Comparison of ENCODE assay signal across 9 cellular contexts in genomic region chrX:140503714-140504351, GRCh38. TPM values are rescaled to one million over a fixed set of nuclear protein-coding genes. Genes with fewer than 3 reads are reported as not detected.
DNase-seq lines count a peak whose midpoint lies in the region; ATAC-seq, FAIRE-seq and TF ChIP-seq lines count a peak whose summit lies in the region.
"Had no signal": no experiment of that assay in that cellular context is flagged by ENCODE, and none has a peak within 500 bp of the region (broad histone marks: within the 10 kb centered on the region; RNA-seq: fewer than 3 reads in every experiment).

No MANE protein-coding gene starts in this region.

- H3K4me1 ChIP-seq in A549 (no peaks in the 10 kb centered on the region), mucosa of descending colon (ENCODE audit: low read depth) (no peaks in the 10 kb centered on the region)

- no peaks in the 10 kb centered on the region for H3K36me3 ChIP-seq in mucosa of descending colon (ENCODE audit: low read depth)

- 23% methylated on average over 6 of the region's 92 CpGs for WGBS in A549 (ENCODE audit: missing lambda C conversion rate)

- ATAC-seq in A549 (peak; percentile 70 to 74; a peak in 5 of 6 replicates), mucosa of descending colon (peak; percentile 53), HG03280 (IDR thresholded peaks at IDR 0.05; ENCODE audit: unreplicated experiment) (no peak)
- ATAC-seq: CD8-positive, alpha-beta T cell had no signal

- TF ChIP-seq RAD21 in A549 (conservative IDR thresholded peaks at IDR 0.05 in 1 of 2, IDR thresholded peaks at IDR 0.05 in 1 of 2) = no peak

- intact Hi-C loops in mucosa of descending colon (cut with DNase I, micrococcal nuclease) = no loop called here

- H3K9me3 ChIP-seq in A549 (no peaks in the 10 kb centered on the region), mucosa of descending colon (no peaks in the 10 kb centered on the region)

- CTCF ChIA-PET in A549 (lab: Yijun Ruan, JAX) = interaction anchor here (0.7 kb wide), 1 partner anchor 33 kb away, joined by 3 read pairs; no protein-coding TSS in a partner anchor

- no peak overlapping the region for H3K27ac ChIP-seq in A549

- no peak for FAIRE-seq in A549 (lab: Jason Lieb, UNC)
- FAIRE-seq in GM19239 (lab: Jason Lieb, UNC) = no peak

- POLR2A ChIA-PET in A549 (lab: Yijun Ruan, JAX) = no interaction called here

- TF ChIP-seq POLR2A in A549 (IDR thresholded peaks at IDR 0.05; ENCODE audit: low read length) = no peak

- peak overlapping the region; percentile 76 for H3K4me2 ChIP-seq in A549

- no peak for DNase-seq in A549 (ENCODE audit: low read depth in 1 of 2, low spot score in 1 of 2)
- peak; percentile 32 for DNase-seq in M059J (ENCODE audit: low read depth)
- no peak for DNase-seq in epithelial cell of proximal tubule (ENCODE audit: low read depth)
- DNase-seq in mucosa of descending colon = peak in 2 of 3 donors; percentile 3 to 25
- DNase-seq in GOT3 (lab: John Stamatoyannopoulos, UW) = no peak
- no peak for DNase-seq in GM19239 (ENCODE audit: insufficient read length, low spot score)
- DNase-seq in central memory CD4-positive, alpha-beta T cell = no peak
- DNase-seq: CD8-positive, alpha-beta T cell had no signal

- H3K4me3 ChIP-seq in A549 = peak overlapping the region; percentile 37
- H3K4me3 ChIP-seq in epithelial cell of proximal tubule (ENCODE audit: low read depth, low read length) = peak overlapping the region; percentile 14
- H3K4me3 ChIP-seq in mucosa of descending colon = no peak overlapping the region

- TF ChIP-seq EP300 in A549 (IDR thresholded peaks at IDR 0.05) = no peak

- TF ChIP-seq CTCF in A549 (IDR thresholded peaks at IDR 0.05) (no peak), epithelial cell of proximal tubule (conservative IDR thresholded peaks at IDR 0.05; ENCODE audit: low read depth, low read length) (no peak), mucosa of descending colon (IDR thresholded peaks at IDR 0.05) (no peak)

TF ChIP-seq in A549, 52 proteins besides CTCF, POLR2A, EP300 and RAD21:
- TF ChIP-seq NR3C1 (IDR thresholded peaks at IDR 0.05) = no peak
- TF ChIP-seq, protein P1, sequence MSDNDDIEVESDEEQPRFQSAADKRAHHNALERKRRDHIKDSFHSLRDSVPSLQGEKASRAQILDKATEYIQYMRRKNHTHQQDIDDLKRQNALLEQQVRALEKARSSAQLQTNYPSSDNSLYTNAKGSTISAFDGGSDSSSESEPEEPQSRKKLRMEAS (IDR thresholded peaks at IDR 0.05) = 0 out of 2 replicates have a peak, but pooled peaks have one; percentile 14

RNA-seq across cellular contexts. Expression of gene SOX3, which starts 1.0 kb away (rescaled TPM):
- polyA plus RNA-seq in A549 (2011; rRNA removed) (not detected in 2 replicates), A549 (2017; fragmentation: RNase III; extraction: RNeasy Plus Mini Kit Qiagen cat#74134 plus additional on column Dnase treatment) (not detected in 3 replicates)
- polyA plus RNA-seq in A549 (2012; cell fraction: cytosol; rRNA removed) = not detected in 2 replicates
- polyA plus RNA-seq in A549 (2012; cell fraction: nucleus; rRNA removed) = not detected in 2 replicates
- polyA minus RNA-seq in A549 (2011; rRNA and poly(A)+ RNA removed) = not detected in 2 replicates
- not detected in 2 replicates for total RNA-seq in M059J (2014; rRNA removed; shearing (Covaris generic))
- total RNA-seq in epithelial cell of proximal tubule (not detected in 2 replicates), mucosa of descending colon (not detected)
- total RNA-seq: CD8-positive, alpha-beta T cell had no signal

Comparison
In these comparisons a context has a peak if more than half of its experiments do, and no peak if none do; other contexts are left out.
1. DNase-seq: peak in M059J (single experiment) and mucosa of descending colon (2 of 3); none in A549 (0 of 2), epithelial cell of proximal tubule (single experiment), GOT3 (single experiment), GM19239 (single experiment) and central memory CD4-positive, alpha-beta T cell (single experiment).